ENCODE assay signal across 16 cellular contexts in genomic region chr22:42834177-42834949, GRCh38. TPM values are rescaled to one million over a fixed set of nuclear protein-coding genes. Genes with fewer than 3 reads are reported as not detected.
A peak's percentile ranks its signal among the peaks of the same experiment; 100 is the strongest.
DNase-seq lines count a peak whose midpoint lies in the region; ATAC-seq, FAIRE-seq and TF ChIP-seq lines count a peak whose summit lies in the region.
"Had no signal": no experiment of that assay in that cellular context is flagged by ENCODE, and none has a peak within 500 bp of the region (broad histone marks: within the 10 kb centered on the region; RNA-seq: fewer than 3 reads in every experiment).

No MANE protein-coding gene starts in this region.

- CTCF ChIA-PET in GM12878 (lab: Yijun Ruan, JAX), result interaction anchor here (0.8 to 3.6 kb wide), 11 partner anchors 10 to 226 kb away, joined by 3 to 21 read pairs (median 5); no protein-coding TSS in a partner anchor

- TF ChIP-seq POLR2A in GM12878 (IDR thresholded peaks at IDR 0.05; ENCODE audit: low read depth, low read length), result no peak

- no peak for TF ChIP-seq CTCF in GM12865 (IDR thresholded peaks at IDR 0.05; ENCODE audit: insufficient read depth, low read depth, low read length, missing control alignments)
- no peak for TF ChIP-seq CTCF in GM20000 (IDR thresholded peaks at IDR 0.05; ENCODE audit: extremely low read depth, missing control alignments)
- no peak for TF ChIP-seq CTCF in GM12878 (IDR thresholded peaks at IDR 0.05 in 2 of 3, conservative IDR thresholded peaks at IDR 0.05 in 1 of 3; ENCODE audit: control insufficient read depth in 2 of 3, extremely low read depth in 1 of 3, insufficient read depth in 1 of 3, low read depth in 3 of 3, low read length in 3 of 3)
- TF ChIP-seq CTCF in omental fat pad (IDR thresholded peaks at IDR 0.05), result no peak

- H3K27ac Mint-ChIP-seq in CD4-positive, CD25-positive, alpha-beta regulatory T cell, result peak overlapping the region in 2 of 3 donors; percentile 3 to 7
- H3K27ac Mint-ChIP-seq: B cell had no signal

- no peak overlapping the region for H3K27ac ChIP-seq in CD4-positive, CD25-positive, alpha-beta regulatory T cell (ENCODE audit: insufficient read depth, low read length, poor library complexity, severe bottlenecking)
- H3K27ac ChIP-seq in GM12878 (ENCODE audit: control insufficient read depth, insufficient read depth), result peak overlapping the region; percentile 77
- H3K27ac ChIP-seq: HL-60 had no signal

- 0% methylated on average over 5 of the region's 5 CpGs for WGBS in GM12878 (ENCODE audit: insufficient coverage, insufficient replicate concordance, low lambda C conversion rate, missing lambda C conversion rate)

- TF ChIP-seq RAD21 in GM12878 (IDR thresholded peaks at IDR 0.05; ENCODE audit: insufficient read depth, low read depth, low read length), result no peak

- H2AFZ ChIP-seq in GM12878 (ENCODE audit: control insufficient read depth, low read depth, low read length), result no peak overlapping the region; the same call in 1 of the 2 replicates

- H3K9me3 ChIP-seq in CD4-positive, CD25-positive, alpha-beta regulatory T cell (ENCODE audit: control insufficient read depth in 2 of 2, low read length in 2 of 2), result no peaks in the 10 kb centered on the region
- H3K9me3 ChIP-seq in GM12878 (replicated peaks; ENCODE audit: control insufficient read depth, insufficient read depth, low read length), result no peaks in the 10 kb centered on the region; the same call in 2 of the 3 replicates

- no peaks in the 10 kb centered on the region for H3K79me2 ChIP-seq in GM12878 (ENCODE audit: control insufficient read depth, insufficient read depth, low read length)

- H3K27me3 Mint-ChIP-seq in CD4-positive, CD25-positive, alpha-beta regulatory T cell, result no peaks in the 10 kb centered on the region
- H3K27me3 Mint-ChIP-seq: B cell; CD4-positive, alpha-beta memory T cell had no signal

- RAD21 ChIA-PET in GM12878 (lab: Charles Lee; ENCODE audit: unreplicated experiment), result interaction anchor here (1.0 to 2.8 kb wide), 4 partner anchors 26 to 213 kb away, joined by 3 to 10 read pairs (median 4); no protein-coding TSS in a partner anchor

- H3K9me3 Mint-ChIP-seq in CD4-positive, CD25-positive, alpha-beta regulatory T cell, result no peaks in the 10 kb centered on the region
- H3K9me3 Mint-ChIP-seq: CD4-positive, alpha-beta memory T cell had no signal

- H3K4me1 Mint-ChIP-seq in CD4-positive, CD25-positive, alpha-beta regulatory T cell, result peaks cover 0 to 2% (median 0%) of the 10 kb centered on the region in 4 donors
- H3K4me1 Mint-ChIP-seq: B cell had no signal

- H3K4me3 Mint-ChIP-seq in CD4-positive, CD25-positive, alpha-beta regulatory T cell, result no peak overlapping the region
- H3K4me3 Mint-ChIP-seq: B cell; CD4-positive, alpha-beta memory T cell had no signal

- no peaks in the 10 kb centered on the region for H3K4me1 ChIP-seq in CD4-positive, CD25-positive, alpha-beta regulatory T cell (ENCODE audit: control insufficient read depth, insufficient read depth, low read length, poor library complexity, severe bottlenecking)
- peaks cover 27% of the 10 kb centered on the region for H3K4me1 ChIP-seq in GM12878 (ENCODE audit: control insufficient read depth, insufficient read depth, low read length)

- peaks cover 38% of the 10 kb centered on the region for H3K36me3 Mint-ChIP-seq in CD4-positive, CD25-positive, alpha-beta regulatory T cell

- no TSS peak for BruUV-seq in GM12878 (replicated peaks; lab: Mats Ljungman, UMichigan)

- no peak for DNase-seq in CD4-positive, CD25-positive, alpha-beta regulatory T cell
- DNase-seq in GM12865 (ENCODE audit: low read depth) (peak; percentile 68), GM20000 (ENCODE audit: low spot score) (peak; percentile 29), GM12878 (ENCODE audit: low read depth, low spot score) (peak; percentile 42), omental fat pad (ENCODE audit: low spot score) (no peak), putamen (ENCODE audit: low spot score) (no peak)
- DNase-seq: C1 segment of cervical spinal cord; CD4-positive, alpha-beta memory T cell; DND-41; GF-D8 had no signal

- H3K4me2 ChIP-seq in GM12878 (ENCODE audit: control insufficient read depth, insufficient read depth), result peak overlapping the region; percentile 77

- intact Hi-C loops in GM12878 (cut with micrococcal nuclease; ENCODE audit: unreplicated experiment), result no loop called here

- no peak for TF ChIP-seq EP300 in GM12878 (IDR thresholded peaks at IDR 0.05; ENCODE audit: borderline replicate concordance in 1 of 2, control insufficient read depth in 1 of 2, low read depth in 2 of 2, low read length in 2 of 2)

- ATAC-seq in CD4-positive, CD25-positive, alpha-beta regulatory T cell (ENCODE audit: low read depth in 2 of 2), result no peak
- ATAC-seq in GM12878 (peak; percentile 71), omental fat pad (ENCODE audit: low FRiP score) (no peak), GM21390 (IDR thresholded peaks at IDR 0.05; ENCODE audit: unreplicated experiment) (no peak), GM21367 (IDR thresholded peaks at IDR 0.05; ENCODE audit: unreplicated experiment) (no peak)
- ATAC-seq: HCT116 had no signal

- no peaks in the 10 kb centered on the region for H3K27me3 ChIP-seq in CD4-positive, CD25-positive, alpha-beta regulatory T cell (ENCODE audit: control insufficient read depth, insufficient read depth, low read length)
- no peaks in the 10 kb centered on the region for H3K27me3 ChIP-seq in GM12878 (replicated peaks in 1 of 2; ENCODE audit: control insufficient read depth in 2 of 2, insufficient read depth in 2 of 2, low read length in 1 of 2)

- POLR2A ChIA-PET in GM12878 (lab: Charles Lee), result interaction anchor here (0.6 to 2.5 kb wide), 3 partner anchors 22 to 169 kb away, joined by 3 to 10 read pairs (median 5); partner anchors contain the start of gene ARFGAP3

- FAIRE-seq in GM12878 (lab: Jason Lieb, UNC), result no peak
- FAIRE-seq: A204.1 had no signal

- H3K9ac ChIP-seq in GM12878 (ENCODE audit: control insufficient read depth, insufficient read depth, low read length), result peak overlapping the region; percentile 38; the same call in 1 of the 2 replicates

- H3K4me3 ChIP-seq in CD4-positive, CD25-positive, alpha-beta regulatory T cell (ENCODE audit: low read depth, low read length), result no peak overlapping the region
- H3K4me3 ChIP-seq in GM12865 (ENCODE audit: low read depth, low read length) (no peak overlapping the region), GM12878 (0 out of 2 replicates have a peak overlapping the region, but pooled peaks have one; percentile 4)

- H3K36me3 ChIP-seq in CD4-positive, CD25-positive, alpha-beta regulatory T cell (ENCODE audit: control insufficient read depth, insufficient read depth, low read length), result peaks cover 62% of the 10 kb centered on the region
- peaks cover 3 to 23% of the 10 kb centered on the region in 2 experiments for H3K36me3 ChIP-seq in GM12878 (ENCODE audit: control insufficient read depth in 2 of 2, insufficient read depth in 2 of 2, low read length in 1 of 2)

- in situ Hi-C loops in GM12878 (cut with MboI), result no loop called here

- H4K20me1 ChIP-seq in GM12878 (ENCODE audit: control insufficient read depth, insufficient read depth), result no peaks in the 10 kb centered on the region

- SMC1A ChIA-PET in GM12878 (lab: Charles Lee; ENCODE audit: uncharacterized antibody, unreplicated experiment), result interaction anchor here (0.6 to 3.8 kb wide), 10 partner anchors 9 to 100 kb away, joined by 3 to 21 read pairs (median 4); no protein-coding TSS in a partner anchor

TF ChIP-seq in GM12878, 131 proteins besides CTCF, POLR2A, EP300 and RAD21 (continues in another document):
- TF ChIP-seq NR2C1 (IDR thresholded peaks at IDR 0.05) (no peak), IRF3 (IDR thresholded peaks at IDR 0.05) (no peak), NBN (IDR thresholded peaks at IDR 0.05) (no peak), SPI1 (IDR thresholded peaks at IDR 0.05; ENCODE audit: borderline replicate concordance, insufficient read depth, low read depth, low read length) (peak; percentile 25; the same call in 1 of the 2 replicates), JUNB (IDR thresholded peaks at IDR 0.05) (peak; percentile 79), PAX8 (IDR thresholded peaks at IDR 0.05) (no peak), SREBF1 (IDR thresholded peaks at IDR 0.05; ENCODE audit: low read length) (no peak), GABPA (IDR thresholded peaks at IDR 0.05; ENCODE audit: low read depth) (no peak)

RNA-seq across cellular contexts. Expression of gene ARFGAP3, which starts 22.7 kb away (rescaled TPM):
- 28.8 TPM for total RNA-seq in CD4-positive, CD25-positive, alpha-beta regulatory T cell
- 10 to 100 TPM; 27.1 to 31.0 (median 29.3) TPM for polyA plus RNA-seq in CD4-positive, CD25-positive, alpha-beta regulatory T cell
- total RNA-seq in GM12878 (2013; cell fraction: nucleolus; rRNA removed), result 26.0 and 27.5 TPM in 2 replicates
- total RNA-seq in GM12878 (2014; rRNA removed) (29.7 and 32.8 TPM in 2 replicates), GM12878 (2014; rRNA removed; fragmentation: Illumina TruSeq; extraction: Trizol) (40.9 and 41.2 TPM in 2 replicates), GM12878 (2021) (30.6 and 31.3 TPM in 2 replicates), omental fat pad (100 to 1,000 TPM in 1 of 4 donors, 10 to 100 TPM in 3; 43.0 to 106 (median 50.5) TPM)
- 24.6 TPM for polyA plus RNA-seq in GM12878 (2011; ENCODE audit: low read depth)
- polyA plus RNA-seq in GM12878 (2011; rRNA removed) (37.0 and 38.5 TPM in 2 replicates), GM12878 (2014; fragmentation: Illumina TruSeq; extraction: Trizol) (39.9 and 40.8 TPM in 2 replicates), GM12878 (2014; fragmentation: Nextera tagmentation; extraction: Ambion mirVana) (10 to 100 TPM; 39.1 to 42.0 TPM), GM12878 (2014; rRNA removed) (29.8 and 34.5 TPM in 2 replicates), GM12878 (2016; fragmentation: Nextera tagmentation; extraction: Ambion mirVana) (10 to 100 TPM; 43.6 to 50.8 TPM)
- polyA plus RNA-seq in GM12878 (2011; cell fraction: cytosol; rRNA removed), result 24.0 and 24.7 TPM in 2 replicates
- 23.9 and 27.9 TPM in 2 replicates for polyA plus RNA-seq in GM12878 (2011; cell fraction: nucleus; rRNA removed)
- polyA plus RNA-seq in GM12878 (2012), result 37.6 and 38.4 TPM in 2 replicates
- polyA minus RNA-seq in GM12878 (2011; rRNA and poly(A)+ RNA removed), result 31.3 and 32.5 TPM in 2 replicates
- polyA minus RNA-seq in GM12878 (2011; cell fraction: cytosol; rRNA and poly(A)+ RNA removed), result 8.3 and 15.9 TPM in 2 replicates
- polyA minus RNA-seq in GM12878 (2011; cell fraction: nucleus; rRNA and poly(A)+ RNA removed), result 11.7 and 21.0 TPM in 2 replicates

Comparison
In these comparisons a context has a peak if more than half of its experiments do, and no peak if none do; other contexts are left out.
1. DNase-seq: peak in GM12865 (single experiment), GM20000 (single experiment) and GM12878 (single experiment); none in CD4-positive, CD25-positive, alpha-beta regulatory T cell (0 of 3), omental fat pad (single experiment) and putamen (single experiment).